In genomic region chr1:20059847-20060246, GRCh38 we compare ENCODE assay signal across 19 cellular contexts. TPM values are rescaled to one million over a fixed set of nuclear protein-coding genes. Genes with fewer than 3 reads are reported as not detected.
DNase-seq lines count a peak whose midpoint lies in the region; ATAC-seq, FAIRE-seq and TF ChIP-seq lines count a peak whose summit lies in the region.
"Had no signal": no experiment of that assay in that cellular context is flagged by ENCODE, and none has a peak within 500 bp of the region (broad histone marks: within the 10 kb centered on the region; RNA-seq: fewer than 3 reads in every experiment).

No MANE protein-coding gene starts in this region.

- no peak overlapping the region for H2AFZ ChIP-seq in GM12878 (ENCODE audit: control insufficient read depth, low read depth, low read length)
- H2AFZ ChIP-seq in mammary epithelial cell (ENCODE audit: low read depth, low read length), result no peak overlapping the region
- H2AFZ ChIP-seq: parathyroid adenoma had no signal

- H3K27ac ChIP-seq in CD8-positive, alpha-beta T cell (ENCODE audit: low read depth, low read length), result no peak overlapping the region
- no peak overlapping the region for H3K27ac ChIP-seq in GM12878 (ENCODE audit: control insufficient read depth, insufficient read depth)
- no peak overlapping the region for H3K27ac ChIP-seq in mammary epithelial cell (ENCODE audit: insufficient read depth, low read depth, low read length)
- H3K27ac ChIP-seq: cardiac muscle cell, parathyroid adenoma, stomach had no signal

- 27% methylated on average over 2 of the region's 2 CpGs for WGBS in GM12878 (ENCODE audit: insufficient coverage, insufficient replicate concordance, low lambda C conversion rate, missing lambda C conversion rate)
- WGBS in mammary epithelial cell (ENCODE audit: low coverage, missing lambda C conversion rate), result 100% methylated on average over 2 of the region's 2 CpGs

- no peaks in the 10 kb centered on the region for H3K9me3 ChIP-seq in CD8-positive, alpha-beta T cell (ENCODE audit: low read length)
- no peaks in the 10 kb centered on the region; the same call in 2 of the 3 replicates for H3K9me3 ChIP-seq in GM12878 (replicated peaks; ENCODE audit: control insufficient read depth, insufficient read depth, low read length)
- H3K9me3 ChIP-seq in mucosa of descending colon, result no peaks in the 10 kb centered on the region
- no peaks in the 10 kb centered on the region for H3K9me3 ChIP-seq in mammary epithelial cell (replicated peaks; ENCODE audit: insufficient read depth, low read length)
- H3K9me3 ChIP-seq: HAP-1, stomach had no signal

- no peak for TF ChIP-seq CTCF in CD8-positive, alpha-beta T cell (IDR thresholded peaks at IDR 0.05)
- TF ChIP-seq CTCF in GM12878 (IDR thresholded peaks at IDR 0.05 in 2 of 3, conservative IDR thresholded peaks at IDR 0.05 in 1 of 3; ENCODE audit: control insufficient read depth in 2 of 3, extremely low read depth in 1 of 3, insufficient read depth in 1 of 3, low read depth in 3 of 3, low read length in 3 of 3) (no peak), mucosa of descending colon (IDR thresholded peaks at IDR 0.05) (no peak), WTC11 (IDR thresholded peaks at IDR 0.05) (no peak), mammary epithelial cell (conservative IDR thresholded peaks at IDR 0.05 in 1 of 2, IDR thresholded peaks at IDR 0.05 in 1 of 2; ENCODE audit: extremely low read depth in 1 of 2, insufficient read depth in 1 of 2, low read depth in 1 of 2, low read length in 2 of 2) (no peak)

- intact Hi-C loops in CD8-positive, alpha-beta T cell (cut with DNase I, micrococcal nuclease), result no loop called here
- intact Hi-C loops in GM12878 (cut with micrococcal nuclease; ENCODE audit: unreplicated experiment) (no loop called here), mucosa of descending colon (cut with DNase I, micrococcal nuclease) (no loop called here), mammary epithelial cell (cut with micrococcal nuclease) (no loop called here)

- no peaks in the 10 kb centered on the region for H3K27me3 ChIP-seq in CD8-positive, alpha-beta T cell (ENCODE audit: insufficient read depth, low read length)
- no peaks in the 10 kb centered on the region for H3K27me3 ChIP-seq in GM12878 (replicated peaks in 1 of 2; ENCODE audit: control insufficient read depth in 2 of 2, insufficient read depth in 2 of 2, low read length in 1 of 2)
- H3K27me3 ChIP-seq in mammary epithelial cell (ENCODE audit: insufficient read depth, low read length), result no peaks in the 10 kb centered on the region
- H3K27me3 ChIP-seq: cardiac muscle cell, stomach had no signal

- POLR2A ChIA-PET in CD8-positive, alpha-beta T cell (lab: Charles Lee), result interaction anchor here (0.6 kb wide), 1 partner anchor 31 kb away, joined by 4 read pairs; no protein-coding TSS in a partner anchor
- POLR2A ChIA-PET in GM12878 (lab: Charles Lee), result interaction anchor here (1.9 kb wide), 1 partner anchor 13 kb away, joined by 6 read pairs; no protein-coding TSS in a partner anchor
- POLR2A ChIA-PET in WTC11 (lab: Charles Lee), result no interaction called here

- H3K4me2 ChIP-seq in GM12878 (ENCODE audit: control insufficient read depth, insufficient read depth), result no peak overlapping the region
- H3K4me2 ChIP-seq in mammary epithelial cell (ENCODE audit: insufficient read depth, low read depth, low read length), result no peak overlapping the region

- H3K4me1 ChIP-seq in CD8-positive, alpha-beta T cell (ENCODE audit: insufficient read depth, low read length), result peaks cover 27% of the 10 kb centered on the region
- H3K4me1 ChIP-seq in GM12878 (ENCODE audit: control insufficient read depth, insufficient read depth, low read length) (peaks cover 19% of the 10 kb centered on the region), mucosa of descending colon (ENCODE audit: low read depth) (no peaks in the 10 kb centered on the region), mammary epithelial cell (ENCODE audit: insufficient read depth, low read length) (peaks cover 24% of the 10 kb centered on the region)
- H3K4me1 ChIP-seq: HAP-1, parathyroid adenoma had no signal

- no peak overlapping the region for H3K27ac Mint-ChIP-seq in CD8-positive, alpha-beta T cell
- H3K27ac Mint-ChIP-seq in WTC11, result no peak overlapping the region
- H3K27ac Mint-ChIP-seq: activated CD4-positive, alpha-beta T cell treated with anti-CD3 and anti-CD28 coated beads, Interleukin-2, amount 10 ng/mL, durations not matched to agents 24 days and 14 days; activated naive CD8-positive, alpha-beta T cell treated with anti-CD3 and anti-CD28 coated beads, Interleukin-2, amount 50 U/mL, for 24 hours; activated T-cell treated with anti-CD3 and anti-CD28 coated beads, Interleukin-2, amount 50 U/mL, for 24 hours had no signal

- DNase-seq in CD8-positive, alpha-beta T cell, result no peak
- DNase-seq in GM12878 (ENCODE audit: low read depth, low spot score), result no peak
- no peak for DNase-seq in mucosa of descending colon
- DNase-seq in HK-2 (ENCODE audit: unreplicated experiment), result no peak
- no peak for DNase-seq in WTC11 (ENCODE audit: low spot score)
- DNase-seq in mammary epithelial cell, result no peak
- DNase-seq: activated CD4-positive, alpha-beta T cell treated with anti-CD3 and anti-CD28 coated beads, Interleukin-2, amount 10 ng/mL, durations not matched to agents 24 days and 14 days; activated naive CD8-positive, alpha-beta T cell treated with anti-CD3 and anti-CD28 coated beads, Interleukin-2, amount 50 U/mL, for 24 hours; activated T-cell treated with anti-CD3 and anti-CD28 coated beads, Interleukin-2, amount 50 U/mL, for 24 hours; effector CD8-positive, alpha-beta T cell; NCI-H2029; NCI-H524 treated with DMSO at 0.1 percent for 48 hours; stomach had no signal

- RAD21 ChIA-PET in GM12878 (lab: Charles Lee; ENCODE audit: unreplicated experiment), result interaction anchor here (2.0 to 2.6 kb wide), 3 partner anchors 12 to 66 kb away, joined by 7 to 12 read pairs (median 9); no protein-coding TSS in a partner anchor

- no peak for TF ChIP-seq RAD21 in GM12878 (IDR thresholded peaks at IDR 0.05; ENCODE audit: insufficient read depth, low read depth, low read length)

- H3K36me3 ChIP-seq in CD8-positive, alpha-beta T cell (ENCODE audit: insufficient read depth, low read length), result no peaks in the 10 kb centered on the region
- H3K36me3 ChIP-seq in GM12878 (ENCODE audit: control insufficient read depth in 2 of 2, insufficient read depth in 2 of 2, low read length in 1 of 2) (no peaks in the 10 kb centered on the region), mucosa of descending colon (ENCODE audit: low read depth) (no peaks in the 10 kb centered on the region), mammary epithelial cell (ENCODE audit: insufficient read depth, low read length) (no peaks in the 10 kb centered on the region)
- H3K36me3 ChIP-seq: cardiac muscle cell, HAP-1, stomach had no signal

- H3K27me3 Mint-ChIP-seq in CD8-positive, alpha-beta T cell (ENCODE audit: low read depth), result peaks cover 3% of the 10 kb centered on the region
- peaks cover 3% of the 10 kb centered on the region; the same call in 1 of the 2 replicates for H3K27me3 Mint-ChIP-seq in WTC11 (ENCODE audit: low read depth)

- H3K4me3 Mint-ChIP-seq in CD8-positive, alpha-beta T cell, result peak overlapping the region; percentile 27
- H3K4me3 Mint-ChIP-seq in WTC11, result no peak overlapping the region
- H3K4me3 Mint-ChIP-seq: activated CD4-positive, alpha-beta T cell treated with anti-CD3 and anti-CD28 coated beads, Interleukin-2, amount 10 ng/mL, durations not matched to agents 24 days and 14 days; activated naive CD8-positive, alpha-beta T cell treated with anti-CD3 and anti-CD28 coated beads, Interleukin-2, amount 50 U/mL, for 24 hours; activated T-cell treated with anti-CD3 and anti-CD28 coated beads, Interleukin-2, amount 50 U/mL, for 24 hours had no signal

- in situ Hi-C loops in GM12878 (cut with MboI), result no loop called here
- in situ Hi-C loops in mammary epithelial cell (cut with MboI; ENCODE audit: low sequenced_read_pairs in 2 of 2), result no loop called here

- CTCF ChIA-PET in CD8-positive, alpha-beta T cell (lab: Charles Lee), result no interaction called here
- CTCF ChIA-PET in GM12878 (lab: Yijun Ruan, JAX) (interaction anchor here (0.8 kb wide), 1 partner anchor 92 kb away, joined by 3 read pairs; no protein-coding TSS in a partner anchor), WTC11 (lab: Charles Lee) (no interaction called here), mammary epithelial cell (lab: Charles Lee; ENCODE audit: low non-redundant PET) (no interaction called here)

- no peak for FAIRE-seq in GM12878 (lab: Jason Lieb, UNC)

- dilution Hi-C loops in mammary epithelial cell (cut with HindIII; ENCODE audit: low sequenced_read_pairs), result no loop called here

- SMC1A ChIA-PET in GM12878 (lab: Charles Lee; ENCODE audit: uncharacterized antibody, unreplicated experiment), result interaction anchor here (1.2 to 3.6 kb wide), 2 partner anchors 18 to 20 kb away, joined by 5 to 27 read pairs; no protein-coding TSS in a partner anchor

- H4K20me1 ChIP-seq in GM12878 (ENCODE audit: control insufficient read depth, insufficient read depth) (no peaks in the 10 kb centered on the region), mammary epithelial cell (ENCODE audit: insufficient read depth, low read length) (no peaks in the 10 kb centered on the region)

- BruUV-seq in GM12878 (replicated peaks; lab: Mats Ljungman, UMichigan) (no TSS peak), mammary epithelial cell (replicated peaks; lab: Mats Ljungman, UMichigan) (no TSS peak)

- no peak for TF ChIP-seq EP300 in GM12878 (IDR thresholded peaks at IDR 0.05; ENCODE audit: borderline replicate concordance in 1 of 2, control insufficient read depth in 1 of 2, low read depth in 2 of 2, low read length in 2 of 2)

- TF ChIP-seq POLR2A in GM12878 (IDR thresholded peaks at IDR 0.05; ENCODE audit: low read depth, low read length), result no peak

- H3K36me3 Mint-ChIP-seq in CD8-positive, alpha-beta T cell, result no peaks in the 10 kb centered on the region
- H3K36me3 Mint-ChIP-seq in WTC11, result peaks cover 6% of the 10 kb centered on the region; the same call in 1 of the 2 replicates

- no peak overlapping the region for H3K4me3 ChIP-seq in CD8-positive, alpha-beta T cell (ENCODE audit: low read depth, low read length)
- no peak overlapping the region for H3K4me3 ChIP-seq in GM12878
- H3K4me3 ChIP-seq in mucosa of descending colon, result no peak overlapping the region
- H3K4me3 ChIP-seq in mammary epithelial cell (replicated peaks in 1 of 3; ENCODE audit: insufficient read depth in 1 of 3, low read depth in 2 of 3, low read length in 3 of 3), result no peak overlapping the region
- H3K4me3 ChIP-seq: cardiac muscle cell, HAP-1, stomach had no signal

- H3K9me3 Mint-ChIP-seq in CD8-positive, alpha-beta T cell, result no peaks in the 10 kb centered on the region
- peaks cover 43% of the 10 kb centered on the region for H3K9me3 Mint-ChIP-seq in WTC11
- H3K9me3 Mint-ChIP-seq: activated CD4-positive, alpha-beta T cell treated with anti-CD3 and anti-CD28 coated beads, Interleukin-2, amount 10 ng/mL, durations not matched to agents 24 days and 14 days; activated naive CD8-positive, alpha-beta T cell treated with anti-CD3 and anti-CD28 coated beads, Interleukin-2, amount 50 U/mL, for 24 hours; activated T-cell treated with anti-CD3 and anti-CD28 coated beads, Interleukin-2, amount 50 U/mL, for 24 hours had no signal

- H3K4me1 Mint-ChIP-seq in CD8-positive, alpha-beta T cell (ENCODE audit: low read depth), result peaks cover 31% of the 10 kb centered on the region
- no peaks in the 10 kb centered on the region for H3K4me1 Mint-ChIP-seq in WTC11

- H3K9ac ChIP-seq in GM12878 (ENCODE audit: control insufficient read depth, insufficient read depth, low read length) (no peak overlapping the region), mammary epithelial cell (ENCODE audit: insufficient read depth, low read length) (no peak overlapping the region)
- H3K9ac ChIP-seq: parathyroid adenoma had no signal

- no peak for ATAC-seq in CD8-positive, alpha-beta T cell
- peak; percentile 45 for ATAC-seq in HG03442 (IDR thresholded peaks at IDR 0.05; ENCODE audit: unreplicated experiment)
- peak; percentile 93 for ATAC-seq in GM12878
- peak; percentile 69 for ATAC-seq in mucosa of descending colon
- no peak for ATAC-seq in WTC11
- no peak for ATAC-seq in HG02571 (IDR thresholded peaks at IDR 0.05; ENCODE audit: unreplicated experiment)
- ATAC-seq: activated naive CD8-positive, alpha-beta T cell treated with anti-CD3 and anti-CD28 coated beads, Interleukin-2, amount 50 U/mL, for 24 hours had no signal

- no peaks in the 10 kb centered on the region for H3K79me2 ChIP-seq in GM12878 (ENCODE audit: control insufficient read depth, insufficient read depth, low read length)
- H3K79me2 ChIP-seq in mammary epithelial cell (ENCODE audit: insufficient read depth, low read length), result no peaks in the 10 kb centered on the region
- H3K79me2 ChIP-seq: parathyroid adenoma had no signal

RNA-seq across cellular contexts. Expression of gene PLA2G5, which starts 10.1 kb away (rescaled TPM):
- not detected for total RNA-seq in CD8-positive, alpha-beta T cell
- total RNA-seq in GM12878 (2013; cell fraction: nucleolus; rRNA removed), result not detected in 2 replicates
- 0.17 TPM in 1 of 2 replicates, not detected in the other for total RNA-seq in GM12878 (2014; rRNA removed)
- total RNA-seq in GM12878 (2014; rRNA removed; fragmentation: Illumina TruSeq; extraction: Trizol), result not detected in 2 replicates
- not detected in 2 replicates for total RNA-seq in GM12878 (2021)
- polyA plus RNA-seq in GM12878 (2011; ENCODE audit: low read depth), result not detected
- 0.10 TPM in 1 of 2 replicates, not detected in the other for polyA plus RNA-seq in GM12878 (2011; rRNA removed)
- polyA plus RNA-seq in GM12878 (2011; cell fraction: cytosol; rRNA removed), result 0.36 and 0.38 TPM in 2 replicates
- 0.28 TPM in 1 of 2 replicates, not detected in the other for polyA plus RNA-seq in GM12878 (2011; cell fraction: nucleus; rRNA removed)
- 0.10 TPM in 1 of 2 replicates, not detected in the other for polyA plus RNA-seq in GM12878 (2012)
- 0.19 TPM in 1 of 2 replicates, not detected in the other for polyA plus RNA-seq in GM12878 (2014; fragmentation: Illumina TruSeq; extraction: Trizol)
- not detected for polyA plus RNA-seq in GM12878 (2014; fragmentation: Nextera tagmentation; extraction: Ambion mirVana)
- not detected in 2 replicates for polyA plus RNA-seq in GM12878 (2014; rRNA removed)
- polyA plus RNA-seq in GM12878 (2016; fragmentation: Nextera tagmentation; extraction: Ambion mirVana), result not detected
- not detected in 2 replicates for polyA minus RNA-seq in GM12878 (2011; rRNA and poly(A)+ RNA removed)
- not detected in 2 replicates for polyA minus RNA-seq in GM12878 (2011; cell fraction: cytosol; rRNA and poly(A)+ RNA removed)
- not detected in 2 replicates for polyA minus RNA-seq in GM12878 (2011; cell fraction: nucleus; rRNA and poly(A)+ RNA removed)
- total RNA-seq in mucosa of descending colon, result 10 to 100 TPM in 1 of 3 donors, under 1 TPM in 2; 0.78 to 16.2 (median 0.94) TPM
- 0.30 TPM in 1 of 3 replicates, not detected in the others for total RNA-seq in WTC11 (2021)
- not detected for total RNA-seq in mammary epithelial cell
- polyA plus RNA-seq in mammary epithelial cell, result 0.07 TPM
- polyA minus RNA-seq in mammary epithelial cell, result not detected
- total RNA-seq: activated CD4-positive, alpha-beta T cell treated with anti-CD3 and anti-CD28 coated beads, Interleukin-2, amount 10 ng/mL, durations not matched to agents 24 days and 14 days; cardiac muscle cell had no signal
- polyA plus RNA-seq: cardiac muscle cell had no signal

RNA-seq across cellular contexts. Expression of gene PLA2G2D, which starts 59.5 kb away (rescaled TPM):
- not detected for total RNA-seq in CD8-positive, alpha-beta T cell
- 0.17 and 0.34 TPM in 2 replicates for total RNA-seq in GM12878 (2013; cell fraction: nucleolus; rRNA removed)
- total RNA-seq in GM12878 (2014; rRNA removed) (0.06 and 0.11 TPM in 2 replicates), GM12878 (2014; rRNA removed; fragmentation: Illumina TruSeq; extraction: Trizol) (0.14 and 0.22 TPM in 2 replicates), GM12878 (2021) (0.13 and 0.27 TPM in 2 replicates), mucosa of descending colon (under 1 TPM in 1 of 3 donors, not detected in 2; 0.22 TPM), WTC11 (2021) (not detected in 3 replicates), mammary epithelial cell (not detected)
- polyA plus RNA-seq in GM12878 (2011; ENCODE audit: low read depth), result not detected
- polyA plus RNA-seq in GM12878 (2011; rRNA removed) (0.13 and 0.19 TPM in 2 replicates), GM12878 (2014; fragmentation: Illumina TruSeq; extraction: Trizol) (0.34 TPM in 1 of 2 replicates, not detected in the other), GM12878 (2014; fragmentation: Nextera tagmentation; extraction: Ambion mirVana) (under 1 TPM; 0.06 to 0.07 TPM), GM12878 (2014; rRNA removed) (0.38 TPM in 2 replicates), GM12878 (2016; fragmentation: Nextera tagmentation; extraction: Ambion mirVana) (not detected), mammary epithelial cell (not detected)
- polyA plus RNA-seq in GM12878 (2011; cell fraction: cytosol; rRNA removed), result 0.15 and 0.21 TPM in 2 replicates
- polyA plus RNA-seq in GM12878 (2011; cell fraction: nucleus; rRNA removed), result 0.04 and 0.10 TPM in 2 replicates
- 0.07 TPM in 1 of 2 replicates, not detected in the other for polyA plus RNA-seq in GM12878 (2012)
- polyA minus RNA-seq in GM12878 (2011; rRNA and poly(A)+ RNA removed), result 0.10 TPM in 1 of 2 replicates, not detected in the other
- polyA minus RNA-seq in GM12878 (2011; cell fraction: cytosol; rRNA and poly(A)+ RNA removed), result not detected in 2 replicates
- polyA minus RNA-seq in GM12878 (2011; cell fraction: nucleus; rRNA and poly(A)+ RNA removed), result 0.19 TPM in 1 of 2 replicates, not detected in the other
- polyA minus RNA-seq in mammary epithelial cell, result not detected
- total RNA-seq: activated CD4-positive, alpha-beta T cell treated with anti-CD3 and anti-CD28 coated beads, Interleukin-2, amount 10 ng/mL, durations not matched to agents 24 days and 14 days; cardiac muscle cell; mucosa of gallbladder; stomach had no signal
- polyA plus RNA-seq: cardiac muscle cell had no signal

Comparison
In these comparisons a context has a peak if more than half of its experiments do, and no peak if none do; other contexts are left out.
1. ATAC-seq: peak in HG03442 (single experiment), GM12878 (single experiment) and mucosa of descending colon (single experiment); none in CD8-positive, alpha-beta T cell (single experiment), WTC11 (single experiment) and HG02571 (single experiment).